ENCODE assay signal across 8 cellular contexts in genomic region chr11:8225589-8226036, GRCh38. TPM values are rescaled to one million over a fixed set of nuclear protein-coding genes. Genes with fewer than 3 reads are reported as not detected.
A peak's percentile ranks its signal among the peaks of the same experiment; 100 is the strongest.
DNase-seq lines count a peak whose midpoint lies in the region; ATAC-seq, FAIRE-seq and TF ChIP-seq lines count a peak whose summit lies in the region.

No MANE protein-coding gene starts in this region.

- no peak for TF ChIP-seq POLR2A in Peyer's patch (IDR thresholded peaks at IDR 0.05)
- no peak for TF ChIP-seq POLR2A in upper lobe of left lung (IDR thresholded peaks at IDR 0.05)

- H3K79me2 ChIP-seq in parathyroid adenoma = no peaks in the 10 kb centered on the region

- no peaks in the 10 kb centered on the region for H3K4me1 Mint-ChIP-seq in activated T-helper 17 cell treated with anti-CD3 and anti-CD28 coated beads, Interleukin-2, amount 50 U/mL, for 72 hours

- H3K27ac ChIP-seq in Peyer's patch (no peak overlapping the region), parathyroid adenoma (no peak overlapping the region), upper lobe of left lung (no peak overlapping the region)

- no peaks in the 10 kb centered on the region for H3K9me3 ChIP-seq in Peyer's patch
- no peaks in the 10 kb centered on the region for H3K9me3 ChIP-seq in parathyroid adenoma (ENCODE audit: control insufficient read depth, low read length)
- no peaks in the 10 kb centered on the region for H3K9me3 ChIP-seq in upper lobe of left lung

- no peak overlapping the region for H3K9ac ChIP-seq in parathyroid adenoma

- H3K36me3 Mint-ChIP-seq in activated T-helper 17 cell treated with anti-CD3 and anti-CD28 coated beads, Interleukin-2, amount 50 U/mL, for 72 hours (ENCODE audit: low read depth) = no peaks in the 10 kb centered on the region

- no peak for FAIRE-seq in frontal cortex (lab: Jason Lieb, UNC)

- H3K4me3 ChIP-seq in Peyer's patch = no peak overlapping the region
- no peak overlapping the region for H3K4me3 ChIP-seq in parathyroid adenoma (ENCODE audit: low read depth, low read length)
- no peak overlapping the region for H3K4me3 ChIP-seq in upper lobe of left lung

- no peak overlapping the region for H3K4me2 ChIP-seq in parathyroid adenoma (ENCODE audit: low read length)

- H3K9me3 Mint-ChIP-seq in activated T-helper 17 cell treated with anti-CD3 and anti-CD28 coated beads, Interleukin-2, amount 50 U/mL, for 72 hours = no peaks in the 10 kb centered on the region

- no peak overlapping the region for H2AFZ ChIP-seq in parathyroid adenoma

- no peaks in the 10 kb centered on the region for H3K4me1 ChIP-seq in Peyer's patch
- H3K4me1 ChIP-seq in parathyroid adenoma = peaks cover 5% of the 10 kb centered on the region
- H3K4me1 ChIP-seq in upper lobe of left lung = peaks cover 0 to 5% (median 0%) of the 10 kb centered on the region in 4 donors

- 8 to 12% methylated on average over 4 to 8 of the region's 8 CpGs for WGBS in upper lobe of left lung, 2 donors

- peak; percentile 70 to 85 (median 78) for TF ChIP-seq CTCF in Peyer's patch (IDR thresholded peaks at IDR 0.05)
- peak; percentile 88 for TF ChIP-seq CTCF in parathyroid adenoma (IDR thresholded peaks at IDR 0.05)
- TF ChIP-seq CTCF in upper lobe of left lung (IDR thresholded peaks at IDR 0.05) = peak; percentile 72 to 90 (median 84)

- H3K27me3 Mint-ChIP-seq in activated T-helper 17 cell treated with anti-CD3 and anti-CD28 coated beads, Interleukin-2, amount 50 U/mL, for 72 hours = no peaks in the 10 kb centered on the region

- H3K36me3 ChIP-seq in Peyer's patch = no peaks in the 10 kb centered on the region
- no peaks in the 10 kb centered on the region for H3K36me3 ChIP-seq in parathyroid adenoma (ENCODE audit: control insufficient read depth, insufficient read depth, low read length)
- H3K36me3 ChIP-seq in upper lobe of left lung = no peaks in the 10 kb centered on the region

- no peak overlapping the region for H3K27ac Mint-ChIP-seq in activated T-helper 17 cell treated with anti-CD3 and anti-CD28 coated beads, Interleukin-2, amount 50 U/mL, for 72 hours

- H3K4me3 Mint-ChIP-seq in activated T-helper 17 cell treated with anti-CD3 and anti-CD28 coated beads, Interleukin-2, amount 50 U/mL, for 72 hours = no peak overlapping the region

- ATAC-seq in activated T-helper 17 cell treated with anti-CD3 and anti-CD28 coated beads, Interleukin-2, amount 50 U/mL, for 72 hours (replicated peaks) = peak; percentile 54
- ATAC-seq in upper lobe of left lung (ENCODE audit: low FRiP score in 2 of 2) = peak in 1 of 2 donors; percentile 67

- DNase-seq in NK-92 treated with Interleukin-12 subunit alpha and Interleukin-12 subunit beta, amount 100 ng/mL, for 24 hours (lab: John Stamatoyannopoulos, UW) = peak; percentile 54
- DNase-seq in NK-92 (lab: John Stamatoyannopoulos, UW; ENCODE audit: unreplicated experiment) (no peak), HS-5 (ENCODE audit: low read depth) (peak; percentile 15), Peyer's patch (peak; percentile 60 to 82 (median 69)), frontal cortex (ENCODE audit: low spot score in 2 of 2) (peak; percentile 80 to 90), upper lobe of left lung (peak in 1 of 2 donors; percentile 67)

- no peak for TF ChIP-seq EP300 in upper lobe of left lung (IDR thresholded peaks at IDR 0.05)

- H3K27me3 ChIP-seq in Peyer's patch (no peaks in the 10 kb centered on the region), parathyroid adenoma (ENCODE audit: control insufficient read depth, insufficient read depth, low read length) (no peaks in the 10 kb centered on the region), upper lobe of left lung (no peaks in the 10 kb centered on the region)

RNA-seq across cellular contexts. Expression of gene LMO1, which starts 38.1 kb away (rescaled TPM):
- total RNA-seq in Peyer's patch (not detected), frontal cortex (2.0 TPM), upper lobe of left lung (1 to 10 TPM in 1 of 6 donors, under 1 TPM in 1, not detected in 4; 0.79 to 2.1 TPM)
- not detected for total RNA-seq in activated T-helper 17 cell treated with anti-CD3 and anti-CD28 coated beads, Interleukin-2, amount 50 U/mL, for 72 hours

RNA-seq across cellular contexts. Expression of gene RIC3, which starts 56.8 kb away (rescaled TPM):
- total RNA-seq in Peyer's patch = 10 to 100 TPM in 1 of 4 donors, 1 to 10 TPM in 3; 2.8 to 26.4 (median 4.9) TPM
- total RNA-seq in activated T-helper 17 cell treated with anti-CD3 and anti-CD28 coated beads, Interleukin-2, amount 50 U/mL, for 72 hours = 10 to 100 TPM; 11.5 to 13.4 TPM
- total RNA-seq in frontal cortex = 42.4 TPM
- 10 to 100 TPM in 5 of 6 donors, 1 to 10 TPM in 1; 8.2 to 44.0 (median 12.2) TPM for total RNA-seq in upper lobe of left lung
